In the genomic region with DNA sequence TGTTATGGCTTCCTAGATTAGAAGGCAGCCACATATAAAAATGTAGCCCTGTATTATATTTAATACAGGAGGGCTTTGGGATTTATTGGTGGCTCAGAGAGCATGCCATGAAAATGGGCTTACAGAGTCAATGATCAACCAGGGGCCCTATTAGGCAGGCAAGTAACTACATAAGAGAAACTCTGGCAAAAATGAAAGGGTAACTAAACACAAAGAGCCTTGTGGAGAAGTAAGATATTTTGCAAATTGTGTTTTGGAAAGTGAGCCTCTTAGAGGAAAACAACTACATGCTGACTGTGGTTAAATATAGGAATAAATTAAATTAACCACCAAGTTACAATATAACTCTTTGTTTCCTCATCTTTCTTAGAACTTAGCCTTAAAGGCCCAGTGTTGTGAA, we compare ENCODE assay signal across 17 cellular contexts. TPM values are rescaled to one million over a fixed set of nuclear protein-coding genes. Genes with fewer than 3 reads are reported as not detected.
DNase-seq lines count a peak whose midpoint lies in the region; ATAC-seq, FAIRE-seq and TF ChIP-seq lines count a peak whose summit lies in the region.
"Had no signal": no experiment of that assay in that cellular context is flagged by ENCODE, and none has a peak within 500 bp of the region (broad histone marks: within the 10 kb centered on the region; RNA-seq: fewer than 3 reads in every experiment).

No MANE protein-coding gene starts in this region.

- SMC1A ChIA-PET in GM12878 (lab: Charles Lee; ENCODE audit: uncharacterized antibody, unreplicated experiment) = interaction anchor here (1.4 to 2.4 kb wide), 2 partner anchors 45 to 114 kb away, joined by 3 to 9 read pairs; a partner anchor contains a TSS

- H3K79me2 ChIP-seq in GM12878 (ENCODE audit: control insufficient read depth, insufficient read depth, low read length) = peaks cover 7% of the 10 kb centered on the region

- H2AFZ ChIP-seq in GM12878 (ENCODE audit: control insufficient read depth, low read depth, low read length) = no peak overlapping the region

- no peak overlapping the region for H3K4me3 Mint-ChIP-seq in activated T-cell treated with anti-CD3 and anti-CD28 coated beads, Interleukin-2, amount 50 U/mL, for 72 hours
- H3K4me3 Mint-ChIP-seq in activated T-cell treated with anti-CD3 and anti-CD28 coated beads, Interleukin-2, amount 50 U/mL, for 4 hours = no peak overlapping the region
- H3K4me3 Mint-ChIP-seq: CD8-positive, alpha-beta T cell had no signal

- H3K27me3 ChIP-seq in GM12878 (replicated peaks in 1 of 2; ENCODE audit: control insufficient read depth in 2 of 2, insufficient read depth in 2 of 2, low read length in 1 of 2) = no peaks in the 10 kb centered on the region
- no peaks in the 10 kb centered on the region for H3K27me3 ChIP-seq in upper lobe of right lung
- no peaks in the 10 kb centered on the region for H3K27me3 ChIP-seq in right atrium auricular region
- H3K27me3 ChIP-seq: MG63 had no signal

- no peak for ATAC-seq in activated T-cell treated with anti-CD3 and anti-CD28 coated beads, Interleukin-2, amount 50 U/mL, for 72 hours (replicated peaks in 1 of 2)
- no peak for ATAC-seq in activated T-cell treated with anti-CD3 and anti-CD28 coated beads, Interleukin-2, amount 50 U/mL, for 4 hours
- ATAC-seq in HG03097 (IDR thresholded peaks at IDR 0.05; ENCODE audit: low FRiP score, unreplicated experiment) = peak; percentile 55
- ATAC-seq in GM12878 = peak; percentile 31
- ATAC-seq in upper lobe of right lung = no peak
- ATAC-seq: CD8-positive, alpha-beta T cell; SK-N-SH treated with all-trans-retinoic acid at 6 μM for 48 hours had no signal

- POLR2A ChIA-PET in GM12878 (lab: Charles Lee) = no interaction called here

- BruUV-seq in GM12878 (replicated peaks; lab: Mats Ljungman, UMichigan) = no TSS peak

- no peak for DNase-seq in activated T-cell treated with anti-CD3 and anti-CD28 coated beads, Interleukin-2, amount 50 U/mL, for 72 hours
- DNase-seq in activated T-cell treated with anti-CD3 and anti-CD28 coated beads, Interleukin-2, amount 50 U/mL, for 4 hours = no peak
- DNase-seq in GM12878 (ENCODE audit: low read depth, low spot score) (no peak), upper lobe of right lung (no peak), D721Med (ENCODE audit: insufficient read length, low spot score) (no peak), NCI-H446 (lab: John Stamatoyannopoulos, UW) (no peak), right atrium auricular region (ENCODE audit: low spot score) (no peak)
- DNase-seq: activated gamma-delta T cell treated with Interleukin-2 at 50 U/mL for 16 hours; CD8-positive, alpha-beta T cell; effector CD8-positive, alpha-beta T cell; GDM1; MG63 had no signal

- H3K36me3 ChIP-seq in GM12878 (ENCODE audit: control insufficient read depth in 2 of 2, insufficient read depth in 2 of 2, low read length in 1 of 2) = no peaks in the 10 kb centered on the region
- H3K36me3 ChIP-seq in upper lobe of right lung = no peaks in the 10 kb centered on the region
- peaks cover 15% of the 10 kb centered on the region for H3K36me3 ChIP-seq in right atrium auricular region
- H3K36me3 ChIP-seq: breast epithelium had no signal

- H3K9me3 Mint-ChIP-seq in activated T-cell treated with anti-CD3 and anti-CD28 coated beads, Interleukin-2, amount 50 U/mL, for 72 hours = no peaks in the 10 kb centered on the region
- H3K9me3 Mint-ChIP-seq in activated T-cell treated with anti-CD3 and anti-CD28 coated beads, Interleukin-2, amount 50 U/mL, for 4 hours = no peaks in the 10 kb centered on the region
- H3K9me3 Mint-ChIP-seq: CD8-positive, alpha-beta T cell had no signal

- no peak for TF ChIP-seq EP300 in GM12878 (IDR thresholded peaks at IDR 0.05; ENCODE audit: borderline replicate concordance in 1 of 2, control insufficient read depth in 1 of 2, low read depth in 2 of 2, low read length in 2 of 2)

- H3K27ac ChIP-seq in GM12878 (ENCODE audit: control insufficient read depth, insufficient read depth) (no peak overlapping the region), upper lobe of right lung (peak overlapping the region; percentile 36), right atrium auricular region (peak overlapping the region in 1 of 2 donors; percentile 29)
- H3K27ac ChIP-seq: breast epithelium had no signal

- H4K20me1 ChIP-seq in GM12878 (ENCODE audit: control insufficient read depth, insufficient read depth) = no peaks in the 10 kb centered on the region

- peaks cover 16% of the 10 kb centered on the region for H3K4me1 Mint-ChIP-seq in activated T-cell treated with anti-CD3 and anti-CD28 coated beads, Interleukin-2, amount 50 U/mL, for 72 hours (ENCODE audit: low read depth)
- H3K4me1 Mint-ChIP-seq in activated T-cell treated with anti-CD3 and anti-CD28 coated beads, Interleukin-2, amount 50 U/mL, for 4 hours (ENCODE audit: low read depth) = peaks cover 19% of the 10 kb centered on the region

- FAIRE-seq in GM12878 (lab: Jason Lieb, UNC) (no peak), D721Med (lab: Jason Lieb, UNC) (no peak)
- FAIRE-seq: A204.1 had no signal

- no peak overlapping the region for H3K4me2 ChIP-seq in GM12878 (ENCODE audit: control insufficient read depth, insufficient read depth)
- H3K4me2 ChIP-seq: smooth muscle cell had no signal

- in situ Hi-C loops in GM12878 (cut with MboI) = no loop called here

- intact Hi-C loops in GM12878 (cut with micrococcal nuclease; ENCODE audit: unreplicated experiment) (loop anchor here (10.0 kb wide), 1 partner anchor 266 kb away; a partner anchor contains a TSS), upper lobe of right lung (cut with DNase I) (no loop called here)

- no peak for TF ChIP-seq RAD21 in GM12878 (IDR thresholded peaks at IDR 0.05; ENCODE audit: insufficient read depth, low read depth, low read length)

- H3K4me3 ChIP-seq in GM12878 (no peak overlapping the region), upper lobe of right lung (no peak overlapping the region), right atrium auricular region (no peak overlapping the region)
- H3K4me3 ChIP-seq: breast epithelium, MG63, smooth muscle cell had no signal

- no peaks in the 10 kb centered on the region for H3K4me1 ChIP-seq in GM12878 (ENCODE audit: control insufficient read depth, insufficient read depth, low read length)
- no peaks in the 10 kb centered on the region for H3K4me1 ChIP-seq in upper lobe of right lung
- no peaks in the 10 kb centered on the region for H3K4me1 ChIP-seq in right atrium auricular region
- H3K4me1 ChIP-seq: breast epithelium had no signal

- TF ChIP-seq POLR2A in GM12878 (IDR thresholded peaks at IDR 0.05; ENCODE audit: low read depth, low read length) = no peak

- peak overlapping the region; percentile 45 for H3K27ac Mint-ChIP-seq in activated T-cell treated with anti-CD3 and anti-CD28 coated beads, Interleukin-2, amount 50 U/mL, for 72 hours
- H3K27ac Mint-ChIP-seq: CD8-positive, alpha-beta T cell had no signal

- H3K9me3 ChIP-seq in GM12878 (replicated peaks; ENCODE audit: control insufficient read depth, insufficient read depth, low read length) (no peaks in the 10 kb centered on the region), upper lobe of right lung (no peaks in the 10 kb centered on the region), right atrium auricular region (no peaks in the 10 kb centered on the region)
- H3K9me3 ChIP-seq: breast epithelium, MG63 had no signal

- CTCF ChIA-PET in GM12878 (lab: Yijun Ruan, JAX) = interaction anchor here (2.3 kb wide), 1 partner anchor 113 kb away, joined by 11 read pairs; no protein-coding TSS in a partner anchor

- peaks cover 17 to 19% of the 10 kb centered on the region in 2 donors for H3K36me3 Mint-ChIP-seq in activated T-cell treated with anti-CD3 and anti-CD28 coated beads, Interleukin-2, amount 50 U/mL, for 72 hours (ENCODE audit: insufficient read depth in 2 of 2)
- H3K36me3 Mint-ChIP-seq in activated T-cell treated with anti-CD3 and anti-CD28 coated beads, Interleukin-2, amount 50 U/mL, for 4 hours (ENCODE audit: insufficient read depth) = peaks cover 23% of the 10 kb centered on the region

- RAD21 ChIA-PET in GM12878 (lab: Charles Lee; ENCODE audit: unreplicated experiment) = interaction anchor here (2.6 kb wide), 1 partner anchor 113 kb away, joined by 9 read pairs; no protein-coding TSS in a partner anchor

- H3K27me3 Mint-ChIP-seq in activated T-cell treated with anti-CD3 and anti-CD28 coated beads, Interleukin-2, amount 50 U/mL, for 72 hours (ENCODE audit: low read depth) = peaks cover 11% of the 10 kb centered on the region
- no peaks in the 10 kb centered on the region for H3K27me3 Mint-ChIP-seq in activated T-cell treated with anti-CD3 and anti-CD28 coated beads, Interleukin-2, amount 50 U/mL, for 4 hours (ENCODE audit: low read depth)

- TF ChIP-seq CTCF in GM12878 (IDR thresholded peaks at IDR 0.05 in 2 of 3, conservative IDR thresholded peaks at IDR 0.05 in 1 of 3; ENCODE audit: control insufficient read depth in 2 of 3, extremely low read depth in 1 of 3, insufficient read depth in 1 of 3, low read depth in 3 of 3, low read length in 3 of 3) (no peak), upper lobe of right lung (IDR thresholded peaks at IDR 0.05) (no peak), D721Med (IDR thresholded peaks at IDR 0.05; ENCODE audit: insufficient read depth, missing control alignments) (no peak), right atrium auricular region (IDR thresholded peaks at IDR 0.05) (no peak)

- H3K9ac ChIP-seq in GM12878 (ENCODE audit: control insufficient read depth, insufficient read depth, low read length) = no peak overlapping the region

RNA-seq across cellular contexts. Expression of a gene that starts 5.5 kb away (rescaled TPM):
- 100 to 1,000 TPM; 229 to 424 TPM for total RNA-seq in activated T-cell treated with anti-CD3 and anti-CD28 coated beads, Interleukin-2, amount 50 U/mL, for 72 hours
- 10 to 100 TPM; 39.5 to 51.3 (median 45.9) TPM for total RNA-seq in activated T-cell treated with anti-CD3 and anti-CD28 coated beads, Interleukin-2, amount 50 U/mL, for 4 hours
- total RNA-seq in GM12878 (2013; cell fraction: nucleolus; rRNA removed) = 352 and 394 TPM in 2 replicates
- total RNA-seq in GM12878 (2014; rRNA removed) (42.3 and 59.6 TPM in 2 replicates), GM12878 (2014; rRNA removed; fragmentation: Illumina TruSeq; extraction: Trizol) (55.9 and 59.3 TPM in 2 replicates), GM12878 (2021) (42.2 and 44.1 TPM in 2 replicates), upper lobe of right lung (784 TPM), right atrium auricular region (100 to 1,000 TPM; 513 to 713 TPM)
- 105 TPM for polyA plus RNA-seq in GM12878 (2011; ENCODE audit: low read depth)
- polyA plus RNA-seq in GM12878 (2011; rRNA removed) (234 and 346 TPM in 2 replicates), GM12878 (2014; fragmentation: Illumina TruSeq; extraction: Trizol) (69.0 and 93.5 TPM in 2 replicates), GM12878 (2014; fragmentation: Nextera tagmentation; extraction: Ambion mirVana) (100 to 1,000 TPM; 155 to 162 TPM), GM12878 (2014; rRNA removed) (52.0 and 64.9 TPM in 2 replicates), GM12878 (2016; fragmentation: Nextera tagmentation; extraction: Ambion mirVana) (10 to 100 TPM; 55.0 to 55.6 TPM)
- 83.6 and 114 TPM in 2 replicates for polyA plus RNA-seq in GM12878 (2011; cell fraction: cytosol; rRNA removed)
- 314 and 466 TPM in 2 replicates for polyA plus RNA-seq in GM12878 (2011; cell fraction: nucleus; rRNA removed)
- polyA plus RNA-seq in GM12878 (2012) = 109 and 136 TPM in 2 replicates
- 57.9 and 63.6 TPM in 2 replicates for polyA minus RNA-seq in GM12878 (2011; rRNA and poly(A)+ RNA removed)
- 19.1 and 20.5 TPM in 2 replicates for polyA minus RNA-seq in GM12878 (2011; cell fraction: cytosol; rRNA and poly(A)+ RNA removed)
- polyA minus RNA-seq in GM12878 (2011; cell fraction: nucleus; rRNA and poly(A)+ RNA removed) = 81.4 and 82.6 TPM in 2 replicates

RNA-seq across cellular contexts. Expression of a gene that starts 45.4 kb away (rescaled TPM):
- total RNA-seq in activated T-cell treated with anti-CD3 and anti-CD28 coated beads, Interleukin-2, amount 50 U/mL, for 72 hours = 10 to 100 TPM; 85.4 to 92.3 TPM
- total RNA-seq in activated T-cell treated with anti-CD3 and anti-CD28 coated beads, Interleukin-2, amount 50 U/mL, for 4 hours = 10 to 100 TPM; 20.8 to 28.0 (median 24.6) TPM
- total RNA-seq in GM12878 (2013; cell fraction: nucleolus; rRNA removed) = 57.0 and 59.2 TPM in 2 replicates
- total RNA-seq in GM12878 (2014; rRNA removed) (21.1 and 22.0 TPM in 2 replicates), GM12878 (2014; rRNA removed; fragmentation: Illumina TruSeq; extraction: Trizol) (19.8 and 21.9 TPM in 2 replicates), GM12878 (2021) (16.9 and 17.4 TPM in 2 replicates), upper lobe of right lung (42.0 TPM), right atrium auricular region (10 to 100 TPM; 39.6 to 43.6 TPM)
- 9.7 TPM for polyA plus RNA-seq in GM12878 (2011; ENCODE audit: low read depth)
- polyA plus RNA-seq in GM12878 (2011; rRNA removed) (42.5 and 57.2 TPM in 2 replicates), GM12878 (2014; fragmentation: Illumina TruSeq; extraction: Trizol) (22.0 and 23.4 TPM in 2 replicates), GM12878 (2014; fragmentation: Nextera tagmentation; extraction: Ambion mirVana) (10 to 100 TPM; 23.7 to 24.5 TPM), GM12878 (2014; rRNA removed) (18.1 and 24.0 TPM in 2 replicates), GM12878 (2016; fragmentation: Nextera tagmentation; extraction: Ambion mirVana) (10 to 100 TPM; 22.8 to 24.5 TPM)
- 24.0 and 26.0 TPM in 2 replicates for polyA plus RNA-seq in GM12878 (2011; cell fraction: cytosol; rRNA removed)
- 36.2 and 39.5 TPM in 2 replicates for polyA plus RNA-seq in GM12878 (2011; cell fraction: nucleus; rRNA removed)
- polyA plus RNA-seq in GM12878 (2012) = 12.3 and 15.4 TPM in 2 replicates
- 22.1 and 25.5 TPM in 2 replicates for polyA minus RNA-seq in GM12878 (2011; rRNA and poly(A)+ RNA removed)
- 8.4 and 8.7 TPM in 2 replicates for polyA minus RNA-seq in GM12878 (2011; cell fraction: cytosol; rRNA and poly(A)+ RNA removed)
- polyA minus RNA-seq in GM12878 (2011; cell fraction: nucleus; rRNA and poly(A)+ RNA removed) = 13.7 and 18.1 TPM in 2 replicates

Comparison
In these comparisons a context has a peak if more than half of its experiments do, and no peak if none do; other contexts are left out.
1. ATAC-seq: peak in HG03097 (single experiment) and GM12878 (single experiment); none in activated T-cell treated with anti-CD3 and anti-CD28 coated beads, Interleukin-2, amount 50 U/mL, for 72 hours (0 of 2), activated T-cell treated with anti-CD3 and anti-CD28 coated beads, Interleukin-2, amount 50 U/mL, for 4 hours (0 of 2) and upper lobe of right lung (single experiment).